27 cellular contexts compared by ENCODE assay signal in the genomic region with DNA sequence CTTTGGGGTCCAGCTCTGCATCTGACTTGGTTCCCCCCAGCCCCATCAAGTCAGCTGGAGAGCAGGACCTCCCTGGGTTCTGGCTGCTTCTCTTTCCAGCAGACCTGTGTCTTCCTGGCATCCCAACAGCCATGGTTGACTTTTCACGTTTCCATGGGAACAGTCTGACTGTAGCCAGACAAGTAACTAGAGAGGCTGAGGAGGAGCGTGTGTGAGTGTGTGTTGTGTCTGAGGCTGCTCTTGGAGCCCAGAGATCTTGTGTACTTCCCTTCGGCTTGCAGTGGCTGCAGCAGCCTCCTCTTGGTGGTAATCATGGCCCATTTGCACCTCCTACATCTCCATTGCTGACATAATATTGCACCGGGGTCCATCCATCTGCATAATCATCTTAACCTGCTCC.
A peak's percentile ranks its signal among the peaks of the same experiment; 100 is the strongest.
DNase-seq lines count a peak whose midpoint lies in the region; ATAC-seq, FAIRE-seq and TF ChIP-seq lines count a peak whose summit lies in the region.
"Had no signal": no experiment of that assay in that cellular context is flagged by ENCODE, and none has a peak within 500 bp of the region (broad histone marks: within the 10 kb centered on the region; RNA-seq: fewer than 3 reads in every experiment).

No MANE protein-coding gene starts in this region.

- H3K27ac Mint-ChIP-seq in activated CD8-positive, alpha-beta memory T cell treated with anti-CD3 and anti-CD28 coated beads, Interleukin-2, amount 10 ng/mL, durations not matched to agents 7 days and 5 days: no peak overlapping the region
- H3K27ac Mint-ChIP-seq: activated CD4-positive, alpha-beta memory T cell treated with anti-CD3 and anti-CD28 coated beads, Interleukin-2, amount 10 ng/mL, durations not matched to agents 7 days and 5 days; dendritic cell treated with granulocyte-macrophage colony-stimulating factor and Interleukin-4, amounts not matched to agents 40 ng/mL and 50 ng/mL, for 4 days had no signal

- H2AFZ ChIP-seq in K562 (ENCODE audit: low read depth, low read length): no peak overlapping the region

- POLR2A ChIA-PET in K562 (lab: Yijun Ruan, JAX): interaction anchor here (0.6 kb wide), 1 partner anchor 19 kb away, joined by 3 read pairs; no protein-coding TSS in a partner anchor

- BruUV-seq in K562 (replicated peaks; lab: Mats Ljungman, UMichigan): no TSS peak

- no peaks in the 10 kb centered on the region for H3K9me1 ChIP-seq in K562 (ENCODE audit: control insufficient read depth, insufficient read depth, low read length)

- no peaks in the 10 kb centered on the region for H3K36me3 Mint-ChIP-seq in activated CD8-positive, alpha-beta memory T cell treated with anti-CD3 and anti-CD28 coated beads, Interleukin-2, amount 10 ng/mL, durations not matched to agents 7 days and 5 days

- no peaks in the 10 kb centered on the region for H3K9me3 Mint-ChIP-seq in activated CD8-positive, alpha-beta memory T cell treated with anti-CD3 and anti-CD28 coated beads, Interleukin-2, amount 10 ng/mL, durations not matched to agents 7 days and 5 days (ENCODE audit: low read depth)
- H3K9me3 Mint-ChIP-seq: activated CD4-positive, alpha-beta memory T cell treated with anti-CD3 and anti-CD28 coated beads, Interleukin-2, amount 10 ng/mL, durations not matched to agents 7 days and 5 days had no signal

- DNase-seq in NCI-H748 (lab: John Stamatoyannopoulos, UW; ENCODE audit: unreplicated experiment): peak; percentile 34
- DNase-seq in NCI-H748 treated with DMSO at 0.1 percent for 48 hours (lab: John Stamatoyannopoulos, UW): no peak
- no peak for DNase-seq in K562 (ENCODE audit: extremely low read depth in 1 of 4, low spot score in 3 of 4)
- no peak for DNase-seq in iPS-NIHi7 (ENCODE audit: extremely low spot score)
- DNase-seq in activated CD8-positive, alpha-beta memory T cell treated with anti-CD3 and anti-CD28 coated beads, Interleukin-2, amount 10 ng/mL, durations not matched to agents 7 days and 5 days: no peak
- DNase-seq: activated CD4-positive, alpha-beta memory T cell treated with anti-CD3 and anti-CD28 coated beads, Interleukin-2, amount 10 ng/mL, durations not matched to agents 7 days and 5 days; activated CD4-positive, CD25-positive, alpha-beta regulatory T cell treated with anti-CD3 and anti-CD28 coated beads, Interleukin-2, amount 50 U/mL, for 72 hours; caudate nucleus; esophagus squamous epithelium; foreskin melanocyte; heart right ventricle; left colon; NCI-H146; NCI-H2171; NCI-H526 treated with DMSO at 0.1 percent for 48 hours; pancreas; retina; SJCRH30; stimulated activated CD4-positive, alpha-beta T cell treated with anti-CD3 and anti-CD28 coated beads, Interleukin-2, amount 100 ng/mL, for 24 hours; T-helper 1 cell; upper lobe of right lung had no signal

- H3K27ac ChIP-seq in K562 (ENCODE audit: extremely low read depth, low read depth, low read length) (no peak overlapping the region), mesodermal cell (ENCODE audit: low read depth, low read length, severe bottlenecking) (peak overlapping the region; percentile 23), stomach smooth muscle (ENCODE audit: low read length) (peak overlapping the region; percentile 18)
- H3K27ac ChIP-seq: esophagus squamous epithelium, heart right ventricle, pancreas, SJCRH30, upper lobe of right lung had no signal

- ATAC-seq in K562 (no peak), HG03469 (IDR thresholded peaks at IDR 0.05; ENCODE audit: unreplicated experiment) (no peak)
- ATAC-seq in activated CD8-positive, alpha-beta memory T cell treated with anti-CD3 and anti-CD28 coated beads, Interleukin-2, amount 10 ng/mL, durations not matched to agents 7 days and 5 days: no peak
- ATAC-seq: activated naive CD4-positive, alpha-beta T cell treated with anti-CD3 and anti-CD28 coated beads, Interleukin-2, amount 50 U/mL, for 72 hours; heart right ventricle; left colon; pancreas; upper lobe of right lung had no signal

- H3K36me3 ChIP-seq in K562 (ENCODE audit: control insufficient read depth, insufficient read depth, low read length): no peaks in the 10 kb centered on the region
- no peaks in the 10 kb centered on the region for H3K36me3 ChIP-seq in mesodermal cell (ENCODE audit: control insufficient read depth, insufficient read depth, low read length)
- no peaks in the 10 kb centered on the region for H3K36me3 ChIP-seq in stomach smooth muscle (ENCODE audit: control insufficient read depth in 2 of 2, insufficient read depth in 2 of 2, low read length in 2 of 2)
- H3K36me3 ChIP-seq: esophagus squamous epithelium, heart right ventricle, pancreas, SJCRH30, upper lobe of right lung had no signal

- H3K4me3 ChIP-seq in K562: no peak overlapping the region
- H3K4me3 ChIP-seq in mesodermal cell (ENCODE audit: extremely low read depth, insufficient read depth, low read length, poor library complexity, severe bottlenecking): no peak overlapping the region
- no peak overlapping the region for H3K4me3 ChIP-seq in stomach smooth muscle (ENCODE audit: low read length in 2 of 2)
- H3K4me3 ChIP-seq: esophagus squamous epithelium, heart right ventricle, pancreas, SJCRH30, smooth muscle cell, upper lobe of right lung had no signal

- peaks cover 24 to 69% of the 10 kb centered on the region in 2 experiments for H3K27me3 ChIP-seq in K562 (ENCODE audit: control insufficient read depth in 2 of 2, insufficient read depth in 2 of 2, low read length in 2 of 2)
- no peaks in the 10 kb centered on the region for H3K27me3 ChIP-seq in stomach smooth muscle (ENCODE audit: control insufficient read depth in 1 of 2, insufficient read depth in 2 of 2, low read length in 2 of 2)
- H3K27me3 ChIP-seq: esophagus squamous epithelium, heart right ventricle, pancreas, upper lobe of right lung had no signal

- H3K4me3 Mint-ChIP-seq in activated CD8-positive, alpha-beta memory T cell treated with anti-CD3 and anti-CD28 coated beads, Interleukin-2, amount 10 ng/mL, durations not matched to agents 7 days and 5 days: no peak overlapping the region
- H3K4me3 Mint-ChIP-seq: activated CD4-positive, alpha-beta memory T cell treated with anti-CD3 and anti-CD28 coated beads, Interleukin-2, amount 10 ng/mL, durations not matched to agents 7 days and 5 days; dendritic cell treated with granulocyte-macrophage colony-stimulating factor and Interleukin-4, amounts not matched to agents 40 ng/mL and 50 ng/mL, for 4 days had no signal

- no peak for FAIRE-seq in K562 (lab: Jason Lieb, UNC)
- FAIRE-seq: pancreas had no signal

- no peak for TF ChIP-seq CTCF in K562 (IDR thresholded peaks at IDR 0.05 in 2 of 3, conservative IDR thresholded peaks at IDR 0.05 in 1 of 3; ENCODE audit: insufficient read depth in 2 of 3, low read depth in 1 of 3, low read length in 3 of 3)

- intact Hi-C loops in K562 (cut with micrococcal nuclease): no loop called here

- H3K4me2 ChIP-seq in K562 (ENCODE audit: insufficient read depth, low read length): no peak overlapping the region
- H3K4me2 ChIP-seq: smooth muscle cell had no signal

- peaks cover 14% of the 10 kb centered on the region for H4K20me1 ChIP-seq in K562 (replicated peaks; ENCODE audit: control insufficient read depth, insufficient read depth, low read length)

- CTCF ChIA-PET in K562 (lab: Yijun Ruan, JAX; ENCODE audit: low intra/inter-chr PET ratio): no interaction called here
- CTCF ChIA-PET in activated CD8-positive, alpha-beta memory T cell treated with anti-CD3 and anti-CD28 coated beads, Interleukin-2, amount 10 ng/mL, durations not matched to agents 7 days and 5 days (lab: Charles Lee): no interaction called here

- no peak for TF ChIP-seq EP300 in K562 (IDR thresholded peaks at IDR 0.05; ENCODE audit: low read length)

- no peaks in the 10 kb centered on the region for H3K4me1 ChIP-seq in K562 (replicated peaks in 1 of 2; ENCODE audit: control insufficient read depth in 2 of 2, insufficient read depth in 2 of 2, low read length in 2 of 2)
- H3K4me1 ChIP-seq in mesodermal cell (ENCODE audit: control insufficient read depth, insufficient read depth, low read length, poor library complexity, severe bottlenecking): peaks cover 41% of the 10 kb centered on the region
- peaks cover 42% of the 10 kb centered on the region for H3K4me1 ChIP-seq in stomach smooth muscle (ENCODE audit: control insufficient read depth, insufficient read depth, low read length)
- H3K4me1 ChIP-seq: pancreas, SJCRH30 had no signal

- WGBS in K562 (ENCODE audit: insufficient coverage, low coverage, missing lambda C conversion rate): 3% methylated on average over 4 of the region's 4 CpGs
- WGBS in mesodermal cell (ENCODE audit: insufficient coverage in 2 of 2), 2 experiments: 86 to 90% methylated on average over 2 to 3 of the region's 4 CpGs

- peaks cover 19% of the 10 kb centered on the region for H3K27me3 Mint-ChIP-seq in activated CD8-positive, alpha-beta memory T cell treated with anti-CD3 and anti-CD28 coated beads, Interleukin-2, amount 10 ng/mL, durations not matched to agents 7 days and 5 days

- H3K9ac ChIP-seq in K562 (ENCODE audit: insufficient read depth in 1 of 2, low read depth in 2 of 2, low read length in 2 of 2) (no peak overlapping the region), stomach smooth muscle (ENCODE audit: low read length in 2 of 2) (no peak overlapping the region)

- H3K79me2 ChIP-seq in K562 (ENCODE audit: control insufficient read depth, insufficient read depth, low read length): no peaks in the 10 kb centered on the region

- in situ Hi-C loops in K562 (cut with MboI): no loop called here

- TF ChIP-seq RAD21 in K562 (CRISPR knock-in tag; conservative IDR thresholded peaks at IDR 0.05 in 1 of 2, IDR thresholded peaks at IDR 0.05 in 1 of 2): no peak

- peaks cover 20% of the 10 kb centered on the region for H3K4me1 Mint-ChIP-seq in activated CD8-positive, alpha-beta memory T cell treated with anti-CD3 and anti-CD28 coated beads, Interleukin-2, amount 10 ng/mL, durations not matched to agents 7 days and 5 days

- H3K9me3 ChIP-seq in K562 (replicated peaks; ENCODE audit: control insufficient read depth, insufficient read depth, low read depth, low read length): no peaks in the 10 kb centered on the region
- H3K9me3 ChIP-seq in mesodermal cell (ENCODE audit: control insufficient read depth, low read length): no peaks in the 10 kb centered on the region
- no peaks in the 10 kb centered on the region for H3K9me3 ChIP-seq in stomach smooth muscle (ENCODE audit: control insufficient read depth in 2 of 2, low read length in 2 of 2)
- H3K9me3 ChIP-seq: esophagus squamous epithelium, heart right ventricle, pancreas, SJCRH30, upper lobe of right lung had no signal

- no peak for TF ChIP-seq POLR2A in K562 (conservative IDR thresholded peaks at IDR 0.05)

TF ChIP-seq in K562, 482 proteins besides CTCF, POLR2A, EP300 and RAD21:
- TF ChIP-seq NFIX (CRISPR knock-in tag; IDR thresholded peaks at IDR 0.05; ENCODE audit: low read depth) (no peak), RFX1 (IDR thresholded peaks at IDR 0.05) (peak; percentile 31; the same call in 1 of the 2 replicates)
